In genomic region chr4:39970559-39971270, GRCh38 we compare ENCODE assay signal across 8 cellular contexts. TPM values are rescaled to one million over a fixed set of nuclear protein-coding genes. Genes with fewer than 3 reads are reported as not detected.
DNase-seq lines count a peak whose midpoint lies in the region; ATAC-seq and TF ChIP-seq lines count a peak whose summit lies in the region.

No MANE protein-coding gene starts in this region.

- H3K9me3 ChIP-seq in SJSA1 (replicated peaks): no peaks in the 10 kb centered on the region

- TF ChIP-seq CTCF in GM12865 (IDR thresholded peaks at IDR 0.05; ENCODE audit: insufficient read depth, low read depth, low read length, missing control alignments): no peak

- CTCF ChIA-PET in HEK293T (lab: Yijun Ruan, JAX): interaction anchor here (0.6 kb wide), 1 partner anchor 10 kb away, joined by 3 read pairs; no protein-coding TSS in a partner anchor

- DNase-seq in GM12865 (ENCODE audit: low read depth) (peak; percentile 77), HEK293T (ENCODE audit: extremely low spot score) (no peak), SJSA1 (ENCODE audit: low read depth in 1 of 2, low spot score in 2 of 2) (peak; percentile 42 to 43), left lobe of liver (ENCODE audit: low spot score) (no peak), NCI-H1105 (lab: John Stamatoyannopoulos, UW) (no peak), ureter (ENCODE audit: low spot score) (no peak), SK-N-DZ (ENCODE audit: low spot score) (no peak), retina (no peak)

- peaks cover 10% of the 10 kb centered on the region for H3K4me1 ChIP-seq in SJSA1 (replicated peaks)

- ATAC-seq in left lobe of liver: peak; percentile 40

- H3K4me3 ChIP-seq in GM12865 (ENCODE audit: low read depth, low read length) (no peak overlapping the region), SJSA1 (no peak overlapping the region)

- H3K27ac ChIP-seq in SJSA1: no peak overlapping the region

- POLR2A ChIA-PET in HEK293T (lab: Yijun Ruan, JAX): interaction anchor here (1.0 kb wide), 1 partner anchor 87 kb away, joined by 4 read pairs; no protein-coding TSS in a partner anchor

- peaks cover 12% of the 10 kb centered on the region for H3K36me3 ChIP-seq in SJSA1

- no peaks in the 10 kb centered on the region for H3K27me3 ChIP-seq in SJSA1 (replicated peaks)

TF ChIP-seq in HEK293T, 16 proteins besides CTCF, POLR2A, EP300 and RAD21:
- TF ChIP-seq LEF1 (IDR thresholded peaks at IDR 0.05; ENCODE audit: borderline replicate concordance) (no peak), ZNF384 (IDR thresholded peaks at IDR 0.05) (peak; percentile 13; the same call in 1 of the 2 replicates)

RNA-seq across cellular contexts. Expression of gene PDS5A, which starts 7.0 kb away (rescaled TPM):
- 39.5 and 39.6 TPM in 2 replicates for total RNA-seq in SJSA1 (2014; rRNA removed; shearing (Covaris generic))
- total RNA-seq in left lobe of liver (31.5 TPM), ureter (79.9 TPM)
- polyA plus RNA-seq in SK-N-DZ (2014; cell fraction: cytosol; rRNA removed): 34.4 and 37.7 TPM in 2 replicates
- polyA plus RNA-seq in SK-N-DZ (2014; cell fraction: nucleus; rRNA removed): 27.3 and 33.0 TPM in 2 replicates

Comparison
In these comparisons a context has a peak if more than half of its experiments do, and no peak if none do; other contexts are left out.
1. DNase-seq: peak in GM12865 (single experiment) and SJSA1 (2 of 2); none in HEK293T (single experiment), left lobe of liver (single experiment), NCI-H1105 (single experiment), ureter (single experiment), SK-N-DZ (single experiment) and retina (single experiment).